18 cellular contexts compared by ENCODE assay signal in the genomic region with DNA sequence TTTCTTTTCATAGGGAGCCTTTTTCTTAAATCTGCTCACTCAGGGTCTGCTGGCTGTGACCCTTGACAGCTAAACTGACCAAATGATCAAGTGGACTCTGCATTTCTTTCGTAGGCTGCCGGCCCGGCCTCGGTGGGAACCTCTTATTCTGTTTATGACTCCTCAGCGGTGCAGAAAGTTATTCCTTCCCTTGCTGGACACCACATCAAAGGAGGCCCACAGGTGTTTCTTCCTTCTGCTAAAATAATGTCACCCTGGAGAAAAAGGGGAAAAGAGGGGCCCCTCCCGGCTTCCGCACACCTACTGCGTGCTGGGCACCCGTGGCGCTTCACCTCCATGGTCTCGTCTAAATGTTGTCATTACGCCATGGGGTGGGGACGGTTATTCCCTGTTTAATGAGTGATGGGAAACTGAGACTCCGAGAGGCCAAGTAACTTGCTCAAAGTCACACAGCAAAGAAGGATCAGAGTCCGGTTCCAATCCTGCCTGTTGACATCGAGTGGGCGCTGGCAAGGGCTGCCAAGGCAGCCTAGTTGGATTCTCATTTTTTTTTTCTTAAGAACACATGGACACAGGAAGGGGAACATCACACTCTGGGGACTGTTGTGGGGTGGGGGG.
A peak's percentile ranks its signal among the peaks of the same experiment; 100 is the strongest.
DNase-seq lines count a peak whose midpoint lies in the region; ATAC-seq and TF ChIP-seq lines count a peak whose summit lies in the region.
"Had no signal": no experiment of that assay in that cellular context is flagged by ENCODE, and none has a peak within 500 bp of the region (broad histone marks: within the 10 kb centered on the region; RNA-seq: fewer than 3 reads in every experiment).

No MANE protein-coding gene starts in this region.

- H3F3A ChIP-seq in neural progenitor cell (ENCODE audit: low read depth): peaks cover 31% of the 10 kb centered on the region

- ATAC-seq in left ventricle myocardium superior (no peak), Right ventricle myocardium superior (ENCODE audit: poor library complexity) (no peak)

- H3K27ac ChIP-seq in neural progenitor cell: no peak overlapping the region
- H3K27ac ChIP-seq: GM23248 had no signal

- H4K20me1 ChIP-seq in neural progenitor cell (ENCODE audit: low read depth): no peaks in the 10 kb centered on the region

- peaks cover 7% of the 10 kb centered on the region for H3K27me3 Mint-ChIP-seq in neural progenitor cell (ENCODE audit: insufficient read depth, low read depth)

- H3K36me3 Mint-ChIP-seq in neural progenitor cell: no peaks in the 10 kb centered on the region
- H3K36me3 Mint-ChIP-seq: CD4-positive, CD25-positive, alpha-beta regulatory T cell; CD8-positive, alpha-beta memory T cell had no signal

- intact Hi-C loops in left ventricle myocardium superior (cut with micrococcal nuclease) (no loop called here), Right ventricle myocardium superior (cut with DNase I) (no loop called here)

- H3K9ac ChIP-seq in neural progenitor cell: no peak overlapping the region
- H3K9ac ChIP-seq: GM23248 had no signal

- no peak overlapping the region for H3K4me3 ChIP-seq in neural progenitor cell
- H3K4me3 ChIP-seq: GM23248, HAP-1 had no signal

- H3K9me3 ChIP-seq in neural progenitor cell (ENCODE audit: low read depth): no peaks in the 10 kb centered on the region
- H3K9me3 ChIP-seq: HAP-1 had no signal

- DNase-seq in left ventricle myocardium superior (peak; percentile 10), Right ventricle myocardium superior (no peak), SW480 (ENCODE audit: low spot score) (peak; percentile 62), neural progenitor cell (ENCODE audit: low spot score) (no peak), Kasumi-1 (lab: John Stamatoyannopoulos, UW) (no peak), inferior parietal cortex (ENCODE audit: extremely low spot score) (no peak), pons (ENCODE audit: low spot score) (no peak)
- DNase-seq: 8988T; C1 segment of cervical spinal cord; CD4-positive, CD25-positive, alpha-beta regulatory T cell; CD8-positive, alpha-beta memory T cell; COR-L47; DMS 273 treated with DMSO at 0.1 percent for 48 hours; DMS53; DND-41; EL; GM23248 had no signal

- no peaks in the 10 kb centered on the region for H3K79me2 ChIP-seq in neural progenitor cell (ENCODE audit: low read depth)

- H3K4me1 Mint-ChIP-seq in neural progenitor cell: peaks cover 80% of the 10 kb centered on the region

- H3K9me3 Mint-ChIP-seq in neural progenitor cell: no peaks in the 10 kb centered on the region
- H3K9me3 Mint-ChIP-seq: CD4-positive, CD25-positive, alpha-beta regulatory T cell; CD8-positive, alpha-beta memory T cell had no signal

- TF ChIP-seq CTCF in neural progenitor cell (IDR thresholded peaks at IDR 0.05): no peak

- peak overlapping the region; percentile 59 for H3K4me3 Mint-ChIP-seq in neural progenitor cell
- H3K4me3 Mint-ChIP-seq: CD4-positive, CD25-positive, alpha-beta regulatory T cell had no signal

- no peaks in the 10 kb centered on the region for H3K27me3 ChIP-seq in neural progenitor cell

- no peak overlapping the region for H2AFZ ChIP-seq in neural progenitor cell (replicated peaks)
- H2AFZ ChIP-seq: GM23248 had no signal

- no peak overlapping the region for H3K4me2 ChIP-seq in neural progenitor cell

- peak overlapping the region; percentile 89 for H3K27ac Mint-ChIP-seq in neural progenitor cell
- H3K27ac Mint-ChIP-seq: CD4-positive, CD25-positive, alpha-beta regulatory T cell; CD8-positive, alpha-beta memory T cell had no signal

- H3K4me1 ChIP-seq in neural progenitor cell: peaks cover 54% of the 10 kb centered on the region

- H3K36me3 ChIP-seq in neural progenitor cell: no peaks in the 10 kb centered on the region
- H3K36me3 ChIP-seq: HAP-1 had no signal

Comparison
In these comparisons a context has a peak if more than half of its experiments do, and no peak if none do; other contexts are left out.
1. DNase-seq: peak in left ventricle myocardium superior (single experiment) and SW480 (single experiment); none in Right ventricle myocardium superior (single experiment), neural progenitor cell (single experiment), Kasumi-1 (0 of 2), inferior parietal cortex (single experiment) and pons (single experiment).